ENCODE assay signal across 22 cellular contexts in the genomic region with DNA sequence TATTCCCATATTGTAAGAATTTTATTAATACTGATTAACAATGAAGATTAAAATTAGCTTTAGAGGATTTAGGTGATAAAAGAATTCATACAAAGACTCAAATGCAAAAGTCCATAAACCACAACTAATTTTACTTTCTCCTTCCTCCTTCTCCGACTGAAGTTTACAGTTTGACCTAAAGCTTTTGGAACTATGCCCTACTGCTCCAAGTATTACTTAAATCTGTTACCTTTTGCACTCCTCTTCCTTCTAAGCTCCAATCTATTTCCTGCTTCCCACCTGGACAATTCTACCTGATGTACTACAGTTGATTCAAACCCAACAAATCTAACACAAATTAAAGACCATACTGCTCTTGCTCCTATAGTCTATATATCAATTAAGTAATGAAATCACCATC.
"Had no signal": no experiment of that assay in that cellular context is flagged by ENCODE, and none has a peak within 500 bp of the region (broad histone marks: within the 10 kb centered on the region; RNA-seq: fewer than 3 reads in every experiment).

No MANE protein-coding gene starts in this region.

- H3K27ac ChIP-seq: body of pancreas, cardiac muscle cell, left ventricle myocardium inferior, testis had no signal

- H3K4me3 Mint-ChIP-seq: activated CD4-positive, alpha-beta memory T cell treated with anti-CD3 and anti-CD28 coated beads for 36 hours; activated naive CD4-positive, alpha-beta T cell treated with anti-CD3 and anti-CD28 coated beads, Interleukin-2, amount 10 ng/mL, durations not matched to agents 7 days and 5 days; activated T-cell treated with anti-CD3 and anti-CD28 coated beads, Interleukin-2, amount 50 U/mL, for 72 hours; natural killer cell; T-helper 1 cell treated with Interleukin-12 subunit alpha and Interleukin-12 subunit beta and Interleukin-4 antibody, amounts not matched to agents 30 μg/mL and 1 μg/mL, for 36 hours had no signal

- H3K9me3 ChIP-seq: body of pancreas, left ventricle myocardium inferior, testis had no signal

- H3K36me3 Mint-ChIP-seq: natural killer cell had no signal

- H3K4me1 ChIP-seq: body of pancreas, left ventricle myocardium inferior, testis had no signal

- H3K27ac Mint-ChIP-seq: activated CD4-positive, alpha-beta memory T cell treated with anti-CD3 and anti-CD28 coated beads for 36 hours; activated naive CD4-positive, alpha-beta T cell treated with anti-CD3 and anti-CD28 coated beads, Interleukin-2, amount 10 ng/mL, durations not matched to agents 7 days and 5 days; activated T-cell treated with anti-CD3 and anti-CD28 coated beads, Interleukin-2, amount 50 U/mL, for 72 hours; natural killer cell; T-helper 1 cell treated with Interleukin-12 subunit alpha and Interleukin-12 subunit beta and Interleukin-4 antibody, amounts not matched to agents 30 μg/mL and 1 μg/mL, for 36 hours had no signal

- DNase-seq: activated CD4-positive, alpha-beta memory T cell treated with anti-CD3 and anti-CD28 coated beads for 36 hours; activated CD4-positive, alpha-beta T cell treated with anti-CD3 and anti-CD28 coated beads for 48 hours; activated effector memory CD4-positive, alpha-beta T cell treated with anti-CD3 and anti-CD28 coated beads, Interleukin-2, amount 50 U/mL, for 16 hours; activated naive CD4-positive, alpha-beta T cell treated with anti-CD3 and anti-CD28 coated beads, Interleukin-2, amount 10 ng/mL, durations not matched to agents 7 days and 5 days; activated T-cell treated with anti-CD3 and anti-CD28 coated beads, Interleukin-2, amount 50 U/mL, for 72 hours; body of pancreas; dermis blood vessel endothelial cell; effector memory CD4-positive, alpha-beta T cell; foreskin melanocyte; left ventricle myocardium inferior; natural killer cell; stimulated activated CD4-positive, alpha-beta T cell treated with anti-CD3 and anti-CD28 coated beads, Interleukin-15, amount 100 ng/mL, for 24 hours; stimulated activated CD4-positive, alpha-beta T cell treated with anti-CD3 and anti-CD28 coated beads, Interleukin-2, amount 100 ng/mL, for 48 hours; stimulated activated CD8-positive, alpha-beta memory T cell treated with anti-CD3 and anti-CD28 coated beads, Interleukin-4, amount 100 ng/mL, for 48 hours; stimulated activated naive CD4-positive, alpha-beta T cell; T1000; testis; trophoblast cell had no signal

- ATAC-seq: activated T-cell treated with anti-CD3 and anti-CD28 coated beads, Interleukin-2, amount 50 U/mL, for 72 hours; body of pancreas; natural killer cell; sciatic nerve had no signal

- H3K4me3 ChIP-seq: body of pancreas, cardiac muscle cell, left ventricle myocardium inferior, smooth muscle cell, testis had no signal

- H3K4me2 ChIP-seq: smooth muscle cell had no signal

- H3K4me1 Mint-ChIP-seq: activated naive CD4-positive, alpha-beta T cell treated with anti-CD3 and anti-CD28 coated beads, Interleukin-2, amount 10 ng/mL, durations not matched to agents 7 days and 5 days had no signal

- H3K27me3 ChIP-seq: body of pancreas, cardiac muscle cell, testis had no signal

- H3K9me3 Mint-ChIP-seq: activated CD4-positive, alpha-beta memory T cell treated with anti-CD3 and anti-CD28 coated beads for 36 hours; activated naive CD4-positive, alpha-beta T cell treated with anti-CD3 and anti-CD28 coated beads, Interleukin-2, amount 10 ng/mL, durations not matched to agents 7 days and 5 days; activated T-cell treated with anti-CD3 and anti-CD28 coated beads, Interleukin-2, amount 50 U/mL, for 72 hours; natural killer cell; T-helper 1 cell treated with Interleukin-12 subunit alpha and Interleukin-12 subunit beta and Interleukin-4 antibody, amounts not matched to agents 30 μg/mL and 1 μg/mL, for 36 hours had no signal

- H3K27me3 Mint-ChIP-seq: activated CD4-positive, alpha-beta memory T cell treated with anti-CD3 and anti-CD28 coated beads for 36 hours; activated naive CD4-positive, alpha-beta T cell treated with anti-CD3 and anti-CD28 coated beads, Interleukin-2, amount 10 ng/mL, durations not matched to agents 7 days and 5 days had no signal
